In the genomic region with DNA sequence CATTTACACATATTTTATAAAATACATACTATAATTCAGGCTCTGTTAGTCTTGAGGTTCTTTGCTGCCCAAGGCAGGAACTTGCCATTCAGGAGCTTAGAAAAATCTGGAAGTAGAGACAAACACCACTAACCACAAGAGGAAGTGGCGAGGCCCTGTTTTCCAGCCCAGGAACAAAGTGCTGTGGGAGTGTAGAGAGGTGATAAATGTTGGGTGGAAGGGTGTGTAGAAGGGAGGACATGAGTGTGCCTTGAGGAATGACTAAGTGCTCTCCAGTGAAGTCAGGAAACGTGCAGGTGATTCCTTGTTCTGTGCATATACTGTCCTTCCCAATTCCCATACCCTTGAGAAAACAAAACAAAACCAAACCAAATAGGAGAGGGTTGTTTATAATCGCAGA, we compare ENCODE assay signal across 8 cellular contexts.
A peak's percentile ranks its signal among the peaks of the same experiment; 100 is the strongest.
DNase-seq lines count a peak whose midpoint lies in the region; ATAC-seq, FAIRE-seq and TF ChIP-seq lines count a peak whose summit lies in the region.
"Had no signal": no experiment of that assay in that cellular context is flagged by ENCODE, and none has a peak within 500 bp of the region (broad histone marks: within the 10 kb centered on the region; RNA-seq: fewer than 3 reads in every experiment).

No MANE protein-coding gene starts in this region.

- H3K14ac ChIP-seq in IMR-90 (replicated peaks; ENCODE audit: low read depth, low read length), result peak overlapping the region; percentile 65

- 0 out of 2 replicates have a peak, but pooled peaks cover 3% of the 10 kb centered on the region for H3K9me1 ChIP-seq in IMR-90 (ENCODE audit: insufficient read depth, low read length)

- no peak for TF ChIP-seq CTCF in IMR-90 (conservative IDR thresholded peaks at IDR 0.05; ENCODE audit: low read depth, low read length)
- TF ChIP-seq CTCF in WTC11 (IDR thresholded peaks at IDR 0.05), result no peak
- no peak for TF ChIP-seq CTCF in kidney (IDR thresholded peaks at IDR 0.05; ENCODE audit: borderline replicate concordance, extremely low read depth, insufficient read depth)
- no peak for TF ChIP-seq CTCF in type B pancreatic cell (conservative IDR thresholded peaks at IDR 0.05)

- peak overlapping the region; percentile 62 for H2AK5ac ChIP-seq in IMR-90 (ENCODE audit: low read depth, low read length)

- peak overlapping the region; percentile 91; the same call in 2 of the 3 replicates for H2BK15ac ChIP-seq in IMR-90 (ENCODE audit: low read depth, low read length)

- peaks cover 11% of the 10 kb centered on the region; the same call in 1 of the 2 replicates for H3K9me3 ChIP-seq in IMR-90 (ENCODE audit: control insufficient read depth, insufficient read depth, low read length)
- peaks cover 0 to 7% of the 10 kb centered on the region in 2 donors for H3K9me3 ChIP-seq in kidney (ENCODE audit: control insufficient read depth in 1 of 2, low read length in 2 of 2)

- BruUV-seq in IMR-90 (replicated peaks; lab: Mats Ljungman, UMichigan), result no TSS peak

- in situ Hi-C loops in IMR-90 (cut with MboI; ENCODE audit: low sequenced_read_pairs), result no loop called here

- peaks cover 41% of the 10 kb centered on the region for H3K36me3 Mint-ChIP-seq in WTC11
- no peaks in the 10 kb centered on the region for H3K36me3 Mint-ChIP-seq in type B pancreatic cell

- no peak for TF ChIP-seq POLR2A in IMR-90 (IDR thresholded peaks at IDR 0.05; ENCODE audit: low read depth, low read length)

- DNase-seq in IMR-90 (peak; percentile 44), WTC11 (ENCODE audit: low spot score) (no peak), kidney (no peak), type B pancreatic cell (ENCODE audit: extremely low spot score, unreplicated experiment) (no peak)
- DNase-seq in NK-92 treated with Interleukin-12 subunit alpha and Interleukin-12 subunit beta, amount 100 ng/mL, for 24 hours (lab: John Stamatoyannopoulos, UW), result no peak

- peak; percentile 24 for ATAC-seq in IMR-90 (ENCODE audit: low read depth)
- ATAC-seq in WTC11, result no peak
- no peak for ATAC-seq in GM21381 (IDR thresholded peaks at IDR 0.05; ENCODE audit: unreplicated experiment)
- no peak for ATAC-seq in HG03378 (IDR thresholded peaks at IDR 0.05; ENCODE audit: unreplicated experiment)

- TF ChIP-seq RAD21 in IMR-90 (IDR thresholded peaks at IDR 0.05; ENCODE audit: low read length), result no peak

- 0 out of 2 replicates have a peak overlapping the region, but pooled peaks have one; percentile 2 for H3K9ac ChIP-seq in IMR-90 (ENCODE audit: low read depth, low read length)
- H3K9ac ChIP-seq in kidney (ENCODE audit: low read length in 2 of 2), result peak overlapping the region in 1 of 2 donors; percentile 76

- H3K27me3 Mint-ChIP-seq in WTC11 (ENCODE audit: low read depth) (peaks cover 11% of the 10 kb centered on the region), type B pancreatic cell (no peaks in the 10 kb centered on the region)

- H3K4me2 ChIP-seq in IMR-90 (ENCODE audit: low read depth, low read length), result peak overlapping the region; percentile 10

- no peaks in the 10 kb centered on the region for H3K36me3 ChIP-seq in IMR-90 (ENCODE audit: control insufficient read depth, insufficient read depth, low read length)
- H3K36me3 ChIP-seq in kidney (ENCODE audit: control insufficient read depth in 1 of 2, insufficient read depth in 2 of 2, low read length in 2 of 2), result no peaks in the 10 kb centered on the region

- peaks cover 28% of the 10 kb centered on the region for H3K4me1 Mint-ChIP-seq in WTC11
- peaks cover 5% of the 10 kb centered on the region for H3K4me1 Mint-ChIP-seq in type B pancreatic cell (ENCODE audit: unreplicated experiment)

- H3K27ac ChIP-seq in IMR-90 (ENCODE audit: insufficient read depth, low read length), result peak overlapping the region; percentile 53; the same call in 1 of the 2 replicates
- H3K27ac ChIP-seq in kidney (ENCODE audit: low read depth in 2 of 2, low read length in 2 of 2), result peak overlapping the region; percentile 65 to 98

- H3K18ac ChIP-seq in IMR-90 (ENCODE audit: low read depth, low read length), result peak overlapping the region; percentile 99

- H2AK9ac ChIP-seq in IMR-90 (replicated peaks; ENCODE audit: low read depth, low read length, poor library complexity), result no peak overlapping the region

- dilution Hi-C loops in IMR-90 (cut with HindIII; ENCODE audit: low sequenced_read_pairs, unreplicated experiment), result no loop called here

- H3K79me1 ChIP-seq in IMR-90 (ENCODE audit: low read depth in 1 of 2, low read length in 2 of 2), result no peaks in the 10 kb centered on the region

- H2AFZ ChIP-seq in IMR-90 (replicated peaks; ENCODE audit: low read length, poor library complexity), result peak overlapping the region; percentile 3

- H3K23ac ChIP-seq in IMR-90 (ENCODE audit: low read depth, low read length), result peak overlapping the region; percentile 57

- no CpG with 5 or more reads among the region's 3 CpGs for WGBS in IMR-90 (ENCODE audit: extremely low coverage in 2 of 2, insufficient read length in 1 of 2), 2 experiments

- peak overlapping the region; percentile 36 to 75; a peak in 2 of 4 replicates for H4K8ac ChIP-seq in IMR-90 (ENCODE audit: low read depth in 2 of 2, low read length in 2 of 2)

- peaks cover 51% of the 10 kb centered on the region for H3K9me3 Mint-ChIP-seq in WTC11
- H3K9me3 Mint-ChIP-seq in type B pancreatic cell, result peaks cover 13% of the 10 kb centered on the region

- no peaks in the 10 kb centered on the region for H3K27me3 ChIP-seq in IMR-90 (ENCODE audit: control insufficient read depth, insufficient read depth, low read length)

- H3K4me3 ChIP-seq in IMR-90 (ENCODE audit: insufficient read depth, low read depth, low read length), result no peak overlapping the region
- H3K4me3 ChIP-seq in kidney (ENCODE audit: low read length in 2 of 2), result no peak overlapping the region

- CTCF ChIA-PET in IMR-90 (lab: Yijun Ruan, JAX), result interaction anchor here (0.6 to 1.7 kb wide), 3 partner anchors 26 to 1156 kb away, joined by 3 to 4 read pairs (median 3); no protein-coding TSS in a partner anchor
- CTCF ChIA-PET in WTC11 (lab: Charles Lee), result no interaction called here

- POLR2A ChIA-PET in IMR-90 (lab: Charles Lee; ENCODE audit: unreplicated experiment), result no interaction called here
- POLR2A ChIA-PET in WTC11 (lab: Charles Lee), result no interaction called here

- peak overlapping the region; percentile 80 for H4K91ac ChIP-seq in IMR-90 (ENCODE audit: insufficient read depth, low read depth, low read length)

- H2BK20ac ChIP-seq in IMR-90 (ENCODE audit: low read depth, low read length), result peak overlapping the region; percentile 91

- H3K56ac ChIP-seq in IMR-90 (ENCODE audit: extremely low read depth, insufficient read depth, low read length), result peak overlapping the region; percentile 33; the same call in 1 of the 2 replicates

- peak overlapping the region; percentile 66; the same call in 1 of the 2 replicates for H3K27ac Mint-ChIP-seq in WTC11
- peak overlapping the region; percentile 98 for H3K27ac Mint-ChIP-seq in type B pancreatic cell

- H2BK120ac ChIP-seq in IMR-90 (ENCODE audit: low read depth, low read length), result peak overlapping the region; percentile 87

- intact Hi-C loops in IMR-90 (cut with micrococcal nuclease), result loop anchor here (5.0 kb wide), 1 partner anchor 67 kb away; no protein-coding TSS in a partner anchor
- intact Hi-C loops in kidney (cut with DNase I), result no loop called here

- no peaks in the 10 kb centered on the region for H4K20me1 ChIP-seq in IMR-90 (ENCODE audit: insufficient read depth, low read length)

- H4K5ac ChIP-seq in IMR-90 (ENCODE audit: low read depth, low read length), result peak overlapping the region; percentile 99

- no peak for FAIRE-seq in kidney (lab: Jason Lieb, UNC)
- FAIRE-seq: colon had no signal

- peak overlapping the region; percentile 86 for H3K4ac ChIP-seq in IMR-90 (ENCODE audit: low read depth, low read length)

- H2BK5ac ChIP-seq in IMR-90 (ENCODE audit: low read depth, low read length, poor library complexity, severe bottlenecking), result peak overlapping the region; percentile 80

- H3K4me1 ChIP-seq in IMR-90 (ENCODE audit: control insufficient read depth, insufficient read depth, low read length), result peaks cover 4% of the 10 kb centered on the region
- peaks cover 25 to 28% of the 10 kb centered on the region in 2 donors for H3K4me1 ChIP-seq in kidney (ENCODE audit: control insufficient read depth in 1 of 2, insufficient read depth in 1 of 2, low read depth in 1 of 2, low read length in 2 of 2)

- H3K4me3 Mint-ChIP-seq in WTC11 (no peak overlapping the region), type B pancreatic cell (peak overlapping the region; percentile 6)

TF ChIP-seq in IMR-90, 13 proteins besides CTCF, POLR2A, EP300 and RAD21:
- TF ChIP-seq RCOR1 (IDR thresholded peaks at IDR 0.05; ENCODE audit: insufficient replicate concordance, low read length), result no peak
- TF ChIP-seq, protein P1, sequence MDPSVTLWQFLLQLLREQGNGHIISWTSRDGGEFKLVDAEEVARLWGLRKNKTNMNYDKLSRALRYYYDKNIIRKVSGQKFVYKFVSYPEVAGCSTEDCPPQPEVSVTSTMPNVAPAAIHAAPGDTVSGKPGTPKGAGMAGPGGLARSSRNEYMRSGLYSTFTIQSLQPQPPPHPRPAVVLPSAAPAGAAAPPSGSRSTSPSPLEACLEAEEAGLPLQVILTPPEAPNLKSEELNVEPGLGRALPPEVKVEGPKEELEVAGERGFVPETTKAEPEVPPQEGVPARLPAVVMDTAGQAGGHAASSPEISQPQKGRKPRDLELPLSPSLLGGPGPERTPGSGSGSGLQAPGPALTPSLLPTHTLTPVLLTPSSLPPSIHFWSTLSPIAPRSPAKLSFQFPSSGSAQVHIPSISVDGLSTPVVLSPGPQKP (IDR thresholded peaks at IDR 0.05; ENCODE audit: borderline replicate concordance, low read depth, low read length), result no peak
- peak; percentile 55; the same call in 1 of the 2 replicates for TF ChIP-seq BHLHE40 (IDR thresholded peaks at IDR 0.05; ENCODE audit: low read depth, low read length)
- no peak for TF ChIP-seq FOS (IDR thresholded peaks at IDR 0.05; ENCODE audit: low read depth, low read length)

TF ChIP-seq in WTC11, 78 proteins besides CTCF, POLR2A, EP300 and RAD21 (continues in another document):
- TF ChIP-seq SOX15 (CRISPR knock-in tag; IDR thresholded peaks at IDR 0.05), result no peak
- TF ChIP-seq ZNF423 (CRISPR knock-in tag; IDR thresholded peaks at IDR 0.05), result no peak
- no peak for TF ChIP-seq ZNF138 (CRISPR knock-in tag; conservative IDR thresholded peaks at IDR 0.05)
